ENCODE assay signal across 8 cellular contexts in genomic region chr1:145460048-145460447, GRCh38. TPM values are rescaled to one million over a fixed set of nuclear protein-coding genes. Genes with fewer than 3 reads are reported as not detected.
DNase-seq lines count a peak whose midpoint lies in the region; ATAC-seq, FAIRE-seq and TF ChIP-seq lines count a peak whose summit lies in the region.
"Not testable (repeated sequence)": the region's sequence is repeated elsewhere in the genome, so short reads cannot be mapped to it uniquely, and the experiment has no call there.

No MANE protein-coding gene starts in this region.

- not testable (repeated sequence) for FAIRE-seq in K562 (lab: Jason Lieb, UNC)

- TF ChIP-seq EP300 in K562 (IDR thresholded peaks at IDR 0.05; ENCODE audit: low read length): not testable (repeated sequence)

- H3K27me3 ChIP-seq in H7 (ENCODE audit: control insufficient read depth, insufficient read depth, low read length) (peaks cover 11% of the 10 kb centered on the region), left ventricle myocardium inferior (ENCODE audit: low read depth) (peaks cover 42% of the 10 kb centered on the region), iPS-20b (ENCODE audit: insufficient read depth, low read length) (peaks cover 31% of the 10 kb centered on the region)
- H3K27me3 ChIP-seq in K562 (ENCODE audit: control insufficient read depth in 2 of 2, insufficient read depth in 2 of 2, low read length in 2 of 2); osteoblast (ENCODE audit: insufficient read depth, low read length); aorta (ENCODE audit: control insufficient read depth in 1 of 2, insufficient read depth in 2 of 2, low read length in 1 of 2): not testable (repeated sequence)

- POLR2A ChIA-PET in WTC11 (lab: Charles Lee); K562 (lab: Yijun Ruan, JAX): not testable (repeated sequence)

- not testable (repeated sequence) for H3K79me2 ChIP-seq in K562 (ENCODE audit: control insufficient read depth, insufficient read depth, low read length); osteoblast (ENCODE audit: insufficient read depth, low read length)

- H3K4me2 ChIP-seq in K562 (ENCODE audit: insufficient read depth, low read length): peak overlapping the region; percentile 37; the same call in 1 of the 2 replicates
- H3K4me2 ChIP-seq in osteoblast (ENCODE audit: insufficient read depth, low read length): not testable (repeated sequence)

- CTCF ChIA-PET in WTC11 (lab: Charles Lee); K562 (lab: Yijun Ruan, JAX; ENCODE audit: low intra/inter-chr PET ratio): not testable (repeated sequence)

- 29% methylated on average over 4 of the region's 13 CpGs for WGBS in K562 (ENCODE audit: insufficient coverage, low coverage, missing lambda C conversion rate)
- 2 to 5% methylated on average over 11 to 12 of the region's 13 CpGs for WGBS in aorta, 2 donors

- not testable (repeated sequence) for TF ChIP-seq RAD21 in K562 (CRISPR knock-in tag; conservative IDR thresholded peaks at IDR 0.05 in 1 of 2, IDR thresholded peaks at IDR 0.05 in 1 of 2)

- H3K4me1 ChIP-seq in K562 (replicated peaks in 1 of 2; ENCODE audit: control insufficient read depth in 2 of 2, insufficient read depth in 2 of 2, low read length in 2 of 2); left ventricle myocardium inferior; iPS-20b (ENCODE audit: insufficient read depth, low read length); osteoblast (ENCODE audit: insufficient read depth, low read length); aorta (ENCODE audit: control insufficient read depth in 1 of 2, insufficient read depth in 2 of 2, low read length in 2 of 2): not testable (repeated sequence)

- not testable (repeated sequence) for H3K36me3 ChIP-seq in H7 (replicated peaks; ENCODE audit: control insufficient read depth, insufficient read depth, low read length); K562 (ENCODE audit: control insufficient read depth, insufficient read depth, low read length); left ventricle myocardium inferior; iPS-20b (ENCODE audit: insufficient read depth, low read depth, low read length); osteoblast (ENCODE audit: insufficient read depth, low read length); aorta (ENCODE audit: control insufficient read depth in 1 of 2, insufficient read depth in 2 of 2, low read length in 1 of 2)

- ATAC-seq in WTC11 (peak; percentile 3; the same call in 1 of the 2 replicates), aorta (ENCODE audit: low FRiP score) (peak; percentile 65)
- ATAC-seq in K562: not testable (repeated sequence)

- not testable (repeated sequence) for H3K4me1 Mint-ChIP-seq in WTC11

- H2AFZ ChIP-seq in K562 (ENCODE audit: low read depth, low read length); osteoblast (ENCODE audit: low read length): not testable (repeated sequence)

- H3K4me3 Mint-ChIP-seq in WTC11: peak overlapping the region; percentile 80

- not testable (repeated sequence) for DNase-seq in H7; WTC11 (ENCODE audit: low spot score); K562 (ENCODE audit: extremely low read depth in 1 of 4, low spot score in 3 of 4); epithelial cell of esophagus (ENCODE audit: low read depth); left ventricle myocardium inferior; osteoblast (ENCODE audit: insufficient read length, low spot score, missing footprints); aorta

- H3K9me3 Mint-ChIP-seq in WTC11: not testable (repeated sequence)

- TF ChIP-seq POLR2A in K562 (conservative IDR thresholded peaks at IDR 0.05): not testable (repeated sequence)

- H3K4me3 ChIP-seq in H7 (ENCODE audit: insufficient read depth, low read depth, low read length): peak overlapping the region; percentile 39
- not testable (repeated sequence) for H3K4me3 ChIP-seq in K562; aorta (ENCODE audit: low read length in 2 of 2)
- H3K4me3 ChIP-seq in epithelial cell of esophagus (ENCODE audit: low read length): peak overlapping the region; percentile 31
- H3K4me3 ChIP-seq in left ventricle myocardium inferior: peak overlapping the region; percentile 46
- peak overlapping the region; percentile 59 for H3K4me3 ChIP-seq in iPS-20b (ENCODE audit: low read length)
- H3K4me3 ChIP-seq in osteoblast (ENCODE audit: insufficient read depth, low read length): peak overlapping the region; percentile 49

- H3K9ac ChIP-seq in K562 (ENCODE audit: insufficient read depth in 1 of 2, low read depth in 2 of 2, low read length in 2 of 2); iPS-20b (ENCODE audit: low read depth, low read length): not testable (repeated sequence)

- H3K27ac ChIP-seq in K562 (ENCODE audit: extremely low read depth, low read depth, low read length); left ventricle myocardium inferior (replicated peaks); iPS-20b (ENCODE audit: low read length); osteoblast (ENCODE audit: low read depth, low read length); aorta (ENCODE audit: low read depth in 1 of 2, low read length in 2 of 2): not testable (repeated sequence)

- not testable (repeated sequence) for TF ChIP-seq CTCF in WTC11 (IDR thresholded peaks at IDR 0.05); K562 (IDR thresholded peaks at IDR 0.05 in 2 of 3, conservative IDR thresholded peaks at IDR 0.05 in 1 of 3; ENCODE audit: insufficient read depth in 2 of 3, low read depth in 1 of 3, low read length in 3 of 3); epithelial cell of esophagus (IDR thresholded peaks at IDR 0.05; ENCODE audit: insufficient read depth, low read depth, low read length, missing control alignments); left ventricle myocardium inferior (IDR thresholded peaks at IDR 0.05; ENCODE audit: borderline replicate concordance); osteoblast (IDR thresholded peaks at IDR 0.05; ENCODE audit: extremely low read depth, low read depth, low read length)

- intact Hi-C loops in K562 (cut with micrococcal nuclease); left ventricle myocardium inferior (cut with micrococcal nuclease); aorta (cut with DNase I): not testable (repeated sequence)

- not testable (repeated sequence) for H3K9me1 ChIP-seq in K562 (ENCODE audit: control insufficient read depth, insufficient read depth, low read length)

- peaks cover 39% of the 10 kb centered on the region for H3K27me3 Mint-ChIP-seq in WTC11 (ENCODE audit: low read depth)

- not testable (repeated sequence) for H3K9me3 ChIP-seq in K562 (replicated peaks; ENCODE audit: control insufficient read depth, insufficient read depth, low read depth, low read length); left ventricle myocardium inferior (replicated peaks); iPS-20b (ENCODE audit: insufficient read depth, low read depth, low read length); osteoblast (ENCODE audit: low read depth, low read length); aorta (ENCODE audit: control insufficient read depth, low read length)

- not testable (repeated sequence) for BruUV-seq in K562 (replicated peaks; lab: Mats Ljungman, UMichigan)

- not testable (repeated sequence) for H4K20me1 ChIP-seq in K562 (replicated peaks; ENCODE audit: control insufficient read depth, insufficient read depth, low read length); osteoblast (ENCODE audit: insufficient read depth, low read length)

- in situ Hi-C loops in K562 (cut with MboI): not testable (repeated sequence)

- not testable (repeated sequence) for H3K36me3 Mint-ChIP-seq in WTC11

- not testable (repeated sequence) for H3K27ac Mint-ChIP-seq in WTC11

RNA-seq across cellular contexts. Expression of gene NBPF20, which starts 34.6 kb away (rescaled TPM):
- 0.21 and 0.59 TPM in 2 replicates for total RNA-seq in H7 (2014; rRNA removed; shearing (Covaris generic))
- total RNA-seq in WTC11 (2021) (0.44 to 0.69 TPM (median 0.66 TPM) in 3 replicates), K562 (2014; rRNA removed) (1.00 and 1.4 TPM in 2 replicates), K562 (2014; rRNA removed; fragmentation: Illumina TruSeq; extraction: Trizol) (2.2 and 2.7 TPM in 2 replicates), K562 (2015; rRNA removed; fragmentation: Illumina TruSeq; extraction: Trizol) (2.5 and 2.8 TPM in 2 replicates), K562 (2021) (0.71 and 1.4 TPM in 2 replicates), left ventricle myocardium inferior (0.88 TPM), osteoblast (1.4 and 2.4 TPM in 2 replicates), aorta (1 to 10 TPM; 3.2 to 4.4 TPM)
- total RNA-seq in K562 (2011; cell fraction: chromatin; rRNA removed; ENCODE audit: low replicate concordance): 7.3 and 11.8 TPM in 2 replicates
- 3.0 and 3.4 TPM in 2 replicates for total RNA-seq in K562 (2011; cell fraction: nucleolus; rRNA removed)
- total RNA-seq in K562 (2011; cell fraction: nucleoplasm; rRNA removed): 5.4 and 5.8 TPM in 2 replicates
- polyA plus RNA-seq in K562 (2011; rRNA removed) (2.3 and 2.5 TPM in 2 replicates), K562 (2014; fragmentation: Illumina TruSeq; extraction: Trizol) (1.6 and 2.2 TPM in 2 replicates), K562 (2014; fragmentation: Nextera tagmentation; extraction: Ambion mirVana) (under 1 TPM; 0.38 to 0.43 TPM), K562 (2014; rRNA removed) (0.70 and 0.88 TPM in 2 replicates), aorta (under 1 TPM; 0.38 to 0.84 TPM)
- polyA plus RNA-seq in K562 (2011; cell fraction: cytosol; rRNA removed): 1.2 and 2.3 TPM in 2 replicates
- polyA plus RNA-seq in K562 (2011; cell fraction: nucleus; rRNA removed): 4.2 and 6.1 TPM in 2 replicates
- 2.1 and 2.3 TPM in 2 replicates for polyA plus RNA-seq in K562 (2012)
- 3.2 and 4.3 TPM in 2 replicates for polyA minus RNA-seq in K562 (2011; rRNA and poly(A)+ RNA removed)
- polyA minus RNA-seq in K562 (2011; cell fraction: cytosol; rRNA and poly(A)+ RNA removed): 1.2 and 1.3 TPM in 2 replicates
- 1.9 and 2.3 TPM in 2 replicates for polyA minus RNA-seq in K562 (2011; cell fraction: nucleus; rRNA and poly(A)+ RNA removed)
